ENCODE assay signal across 27 cellular contexts in genomic region chr17:8593830-8594229, GRCh38.
"Had no signal": no experiment of that assay in that cellular context is flagged by ENCODE, and none has a peak within 500 bp of the region (broad histone marks: within the 10 kb centered on the region; RNA-seq: fewer than 3 reads in every experiment).

No MANE protein-coding gene starts in this region.

- H3K27me3 ChIP-seq: stomach, suprapubic skin, testis, thyroid gland, tibial artery, tibial nerve, transverse colon, upper lobe of left lung, upper lobe of right lung, uterus, vagina had no signal

- H3K36me3 ChIP-seq: stomach, suprapubic skin, thyroid gland, tibial artery, transverse colon, upper lobe of left lung, upper lobe of right lung, uterus, vagina had no signal

- H3K9me3 ChIP-seq: stomach, suprapubic skin, testis, thoracic aorta, thyroid gland, tibial artery, tibial nerve, transverse colon, upper lobe of left lung, upper lobe of right lung, uterus, vagina had no signal

- H3K4me1 ChIP-seq: suprapubic skin, testis, thyroid gland, tibial nerve, upper lobe of left lung, upper lobe of right lung, uterus, vagina had no signal

- FAIRE-seq: urothelium cell line had no signal

- ATAC-seq: stimulated activated effector memory CD8-positive, alpha-beta T cell treated with anti-CD3 and anti-CD28 coated beads, Interleukin-12 subunit alpha, Interleukin-12 subunit beta, amount 100 ng/mL, for 72 hours; stimulated activated memory B cell treated with anti-CD40 and anti-IgM and Interleukin-4, amounts not matched to agents 10 μg/mL and 1 μg/mL and 100 μg/mL, for 72 hours; stimulated activated naive B cell treated with anti-CD40 and anti-IgM and Interleukin-4, amounts not matched to agents 10 μg/mL and 1 μg/mL and 100 μg/mL, for 72 hours; stimulated activated naive CD8-positive, alpha-beta T cell treated with anti-CD3 and anti-CD28 coated beads, Interleukin-15, amount 100 ng/mL, for 72 hours; stimulated activated naive CD8-positive, alpha-beta T cell treated with anti-CD3 and anti-CD28 coated beads, Interleukin-15, Interleukin-2, amounts not matched to agents 100 U/mL and 50 U/mL, for 24 hours; upper lobe of right lung had no signal

- DNase-seq: stimulated activated CD4-positive, alpha-beta T cell treated with anti-CD3 and anti-CD28 coated beads, Interleukin-2, amount 100 ng/mL, for 48 hours; stimulated activated CD4-positive, alpha-beta T cell treated with anti-CD3 and anti-CD28 coated beads, Interleukin-4, amount 100 ng/mL, for 1 hour; stimulated activated CD4-positive, alpha-beta T cell treated with anti-CD3 and anti-CD28 coated beads, Interleukin-4, amount 100 ng/mL, for 24 hours; stimulated activated CD4-positive, alpha-beta T cell treated with anti-CD3 and anti-CD28 coated beads, Interleukin-4, amount 100 ng/mL, for 4 hours; stimulated activated CD8-positive, alpha-beta memory T cell treated with anti-CD3 and anti-CD28 coated beads, Interleukin-4, amount 100 ng/mL, for 48 hours; stimulated activated naive B cell treated with anti-CD40 and anti-IgM and Interleukin-4, amounts not matched to agents 10 μg/mL and 1 μg/mL and 100 μg/mL, for 72 hours; stimulated activated naive CD4-positive, alpha-beta T cell; stimulated activated naive CD4-positive, alpha-beta T cell treated with Interleukin-2 at 50 U/mL for 16 hours; stimulated activated naive CD8-positive, alpha-beta T cell treated with anti-CD3 and anti-CD28 coated beads, Interleukin-15, amount 100 ng/mL, for 72 hours; stimulated activated naive CD8-positive, alpha-beta T cell treated with anti-CD3 and anti-CD28 coated beads, Interleukin-15, Interleukin-2, amounts not matched to agents 100 U/mL and 50 U/mL, for 24 hours; stomach; substantia nigra; testis; thyroid gland; tibial artery; transverse colon; trophoblast cell; upper lobe of left lung; upper lobe of right lung; uterus had no signal

- H3K27ac ChIP-seq: stomach, suprapubic skin, testis, thyroid gland, tibial nerve, transverse colon, upper lobe of left lung, upper lobe of right lung, uterus, vagina had no signal

- H3K4me3 ChIP-seq: stomach, suprapubic skin, testis, thoracic aorta, thyroid gland, tibial artery, tibial nerve, transverse colon, upper lobe of left lung, upper lobe of right lung, uterus, vagina had no signal
